In genomic region chr14:56294125-56294524, GRCh38 we compare ENCODE assay signal across 1 cellular context.
TF ChIP-seq lines count a peak whose summit lies in the region.

No MANE protein-coding gene starts in this region.

TF ChIP-seq in K562, 482 proteins besides CTCF, POLR2A, EP300 and RAD21 (continued from another document):
- TF ChIP-seq ZNF280A (IDR thresholded peaks at IDR 0.05; ENCODE audit: low read depth, partially characterized antibody) (no peak), ZNF695 (CRISPR knock-in tag; IDR thresholded peaks at IDR 0.05) (no peak), SIRT6 (IDR thresholded peaks at IDR 0.05; ENCODE audit: low read depth, low read length) (no peak), GATAD2A (IDR thresholded peaks at IDR 0.05) (no peak), MCM3 (IDR thresholded peaks at IDR 0.05) (no peak), LARP7 (IDR thresholded peaks at IDR 0.05) (no peak), ZNF277 (CRISPR knock-in tag; IDR thresholded peaks at IDR 0.05; ENCODE audit: borderline replicate concordance) (no peak), RFX7 (CRISPR knock-in tag; IDR thresholded peaks at IDR 0.05) (no peak), MNT (conservative IDR thresholded peaks at IDR 0.05) (no peak), MLX (CRISPR knock-in tag; conservative IDR thresholded peaks at IDR 0.05) (no peak), HOXB6 (CRISPR knock-in tag; IDR thresholded peaks at IDR 0.05; ENCODE audit: borderline replicate concordance) (no peak), EHMT2 (IDR thresholded peaks at IDR 0.05) (no peak), NR2C1 (IDR thresholded peaks at IDR 0.05) (no peak), NR2C1 (tag; IDR thresholded peaks at IDR 0.05) (no peak)
TF ChIP-seq in K562: peak in this region for 0.
